In the genomic region with DNA sequence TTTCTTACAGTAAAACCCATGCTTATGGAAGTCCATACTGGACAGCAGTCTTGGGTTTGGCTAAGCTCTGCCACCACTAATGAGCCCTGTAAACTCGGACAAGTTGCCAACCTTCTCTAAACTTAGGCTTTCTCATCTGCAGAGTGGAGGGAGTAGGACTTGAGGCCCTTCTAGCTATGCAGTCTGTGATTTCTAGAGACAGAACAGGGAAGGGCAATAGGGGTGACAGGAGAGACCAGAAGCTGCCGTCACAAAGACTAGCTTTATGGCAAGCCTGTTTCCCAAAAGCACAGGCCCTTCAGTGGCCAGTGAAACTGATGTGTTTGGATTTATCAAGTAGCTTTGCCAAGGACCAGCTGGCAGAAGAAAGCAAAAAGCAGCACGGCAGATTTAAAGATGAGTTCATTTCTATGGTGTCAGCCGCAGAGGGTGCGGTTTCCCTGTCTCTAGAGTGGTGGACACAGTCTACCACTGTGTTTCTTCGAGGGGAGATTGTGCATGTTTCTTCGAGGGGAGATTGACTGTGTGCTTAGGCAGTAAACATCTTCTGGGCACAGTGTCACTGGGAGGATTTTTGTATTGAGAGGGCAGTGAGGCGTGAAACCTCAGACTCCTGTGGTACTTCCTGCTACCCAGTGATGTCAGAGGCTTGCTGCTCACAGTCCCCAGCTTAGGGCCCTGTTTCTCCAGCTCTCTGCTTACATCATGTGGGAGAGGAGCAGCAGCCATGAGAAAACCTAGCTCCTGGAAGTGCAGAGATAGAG, we compare ENCODE assay signal across 8 cellular contexts.
DNase-seq lines count a peak whose midpoint lies in the region; ATAC-seq, FAIRE-seq and TF ChIP-seq lines count a peak whose summit lies in the region.

No MANE protein-coding gene starts in this region.

- peak overlapping the region in 1 of 2 experiments; percentile 32; a peak in 2 of 4 replicates for H3K4me3 ChIP-seq in Panc1 (ENCODE audit: low read depth in 2 of 2, low read length in 2 of 2)
- H3K4me3 ChIP-seq in fibroblast of villous mesenchyme (ENCODE audit: low read depth, low read length): no peak overlapping the region
- no peak overlapping the region for H3K4me3 ChIP-seq in skeletal muscle cell (ENCODE audit: low read depth, low read length)

- in situ Hi-C loops in Panc1 (cut with HindIII; ENCODE audit: low pct_unique_long_range_greater_than_20kb, low sequenced_read_pairs): no loop called here

- H3K36me3 ChIP-seq in Panc1 (ENCODE audit: control insufficient read depth, insufficient read depth, low read length): no peaks in the 10 kb centered on the region

- peaks cover 17% of the 10 kb centered on the region for H3K4me1 ChIP-seq in Panc1 (ENCODE audit: control insufficient read depth, insufficient read depth, low read length)

- CTCF ChIA-PET in Panc1 (lab: Charles Lee): no interaction called here

- DNase-seq in COLO668 (lab: John Stamatoyannopoulos, UW; ENCODE audit: unreplicated experiment): peak; percentile 92
- peak; percentile 59 for DNase-seq in GM19239 (ENCODE audit: insufficient read length, low spot score)
- DNase-seq in Panc1 (ENCODE audit: low read depth, low spot score): no peak
- DNase-seq in fibroblast of villous mesenchyme (ENCODE audit: low read depth): peak; percentile 51
- DNase-seq in skeletal muscle cell (ENCODE audit: low read depth): peak; percentile 79
- no peak for DNase-seq in T1000 (lab: John Stamatoyannopoulos, UW)
- DNase-seq in central memory CD4-positive, alpha-beta T cell: no peak

- peak overlapping the region; percentile 72 for H3K27ac ChIP-seq in Panc1 (ENCODE audit: low read length)

- POLR2A ChIA-PET in Panc1 (lab: Charles Lee): no interaction called here

- no peaks in the 10 kb centered on the region for H3K9me3 ChIP-seq in Panc1 (ENCODE audit: control insufficient read depth, insufficient read depth, low read depth, low read length)

- no peaks in the 10 kb centered on the region for H3K27me3 ChIP-seq in Panc1 (ENCODE audit: control insufficient read depth, insufficient read depth, low read length)

- no TSS peak for BruUV-seq in Panc1 (replicated peaks; lab: Mats Ljungman, UMichigan)

- intact Hi-C loops in Panc1 (cut with micrococcal nuclease; ENCODE audit: unreplicated experiment): no loop called here

- FAIRE-seq in GM19239 (lab: Jason Lieb, UNC): peak; percentile 94

- ATAC-seq in HG03135 (IDR thresholded peaks at IDR 0.05; ENCODE audit: unreplicated experiment): peak; percentile 98
- ATAC-seq in Panc1: peak; percentile 92

- TF ChIP-seq CTCF in Panc1 (IDR thresholded peaks at IDR 0.05) (no peak), fibroblast of villous mesenchyme (IDR thresholded peaks at IDR 0.05; ENCODE audit: insufficient read depth, low read depth, low read length) (no peak)

Comparison
In these comparisons a context has a peak if more than half of its experiments do, and no peak if none do; other contexts are left out.
1. DNase-seq: peak in COLO668 (single experiment), GM19239 (single experiment), fibroblast of villous mesenchyme (single experiment) and skeletal muscle cell (single experiment); none in Panc1 (single experiment), T1000 (single experiment) and central memory CD4-positive, alpha-beta T cell (single experiment).